Comparison of ENCODE assay signal across 8 cellular contexts in the genomic region with DNA sequence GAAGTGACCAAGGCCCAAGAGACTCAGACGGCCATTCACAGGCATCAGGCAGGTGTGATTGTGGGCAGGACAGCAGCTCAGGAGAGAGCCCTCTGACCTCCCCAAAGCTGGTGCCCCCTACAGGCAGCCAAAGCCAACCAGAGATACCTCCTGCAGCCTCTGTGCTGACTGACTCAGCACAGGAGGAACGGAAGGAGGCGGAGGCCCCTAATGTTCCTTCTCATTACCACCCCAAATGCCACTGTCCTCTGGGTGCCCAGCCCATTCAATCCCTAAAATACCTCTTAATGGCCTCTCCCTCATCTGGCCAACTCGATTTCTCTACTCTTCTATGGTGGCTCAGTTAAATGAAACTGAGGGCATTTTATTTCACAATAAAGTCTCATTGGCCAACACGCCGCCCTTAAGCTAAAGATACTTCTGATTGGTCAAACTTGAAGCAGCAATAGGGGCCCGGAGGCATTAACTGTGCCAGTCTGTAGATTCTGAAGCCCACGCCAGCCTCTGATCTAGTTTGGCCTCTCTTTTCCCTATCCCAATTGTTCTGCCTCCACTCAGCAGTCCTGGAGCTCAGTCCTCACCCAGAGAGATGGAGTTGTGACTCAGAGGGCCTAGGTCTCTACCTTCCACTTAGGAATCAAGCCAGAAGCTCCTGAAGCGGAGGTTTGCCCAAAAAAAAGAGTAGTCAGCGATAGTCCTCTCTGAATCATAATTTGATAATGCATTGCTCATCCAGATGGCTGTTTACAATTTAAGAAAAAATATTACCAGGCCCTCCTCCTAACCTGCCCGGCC. TPM values are rescaled to one million over a fixed set of nuclear protein-coding genes. Genes with fewer than 3 reads are reported as not detected.
A peak's percentile ranks its signal among the peaks of the same experiment; 100 is the strongest.
DNase-seq lines count a peak whose midpoint lies in the region; ATAC-seq and TF ChIP-seq lines count a peak whose summit lies in the region.

No MANE protein-coding gene starts in this region.

- H2AFZ ChIP-seq in mesenchymal stem cell (ENCODE audit: low read depth, low read length) = no peak overlapping the region

- H3K27ac ChIP-seq in mesenchymal stem cell (ENCODE audit: low read length, poor library complexity, severe bottlenecking) (peak overlapping the region; percentile 99), stomach (peak overlapping the region; percentile 89 to 99 (median 96))

- H2BK15ac ChIP-seq in mesenchymal stem cell (ENCODE audit: low read depth, poor library complexity, severe bottlenecking) = no peak overlapping the region

- peak overlapping the region; percentile 87 to 91 for H3K4me3 ChIP-seq in mesenchymal stem cell (ENCODE audit: insufficient read depth in 1 of 2, low read depth in 1 of 2, low read length in 2 of 2)
- peak overlapping the region; percentile 66 to 91 (median 78) for H3K4me3 ChIP-seq in stomach

- no peak overlapping the region for H3K14ac ChIP-seq in mesenchymal stem cell (ENCODE audit: low read length in 2 of 2)

- intact Hi-C loops in stomach (cut with DNase I; ENCODE audit: low total_unique reads) = loop anchor here (10.0 kb wide), 1 partner anchor 175 kb away; no protein-coding TSS in a partner anchor

- H3K4me2 ChIP-seq in mesenchymal stem cell (ENCODE audit: low read length, poor library complexity, severe bottlenecking) = peak overlapping the region; percentile 87

- peaks cover 23% of the 10 kb centered on the region for H3K79me1 ChIP-seq in mesenchymal stem cell (replicated peaks; ENCODE audit: low read length, poor library complexity, severe bottlenecking)

- TF ChIP-seq CTCF in stomach (IDR thresholded peaks at IDR 0.05) = peak in 1 of 7 experiments; percentile 27

- peak overlapping the region; percentile 46 to 91 for H3K18ac ChIP-seq in mesenchymal stem cell (ENCODE audit: low read depth in 1 of 2, low read length in 2 of 2)

- no peak overlapping the region for H3K23ac ChIP-seq in mesenchymal stem cell (ENCODE audit: low read length in 2 of 2)

- H3K4me3 Mint-ChIP-seq in T-helper 2 cell treated with Interferon-gamma antibody and Interleukin-4, amounts not matched to agents 5 μg/mL and 100 μg/mL, for 36 hours = peak overlapping the region; percentile 91

- H3K27me3 Mint-ChIP-seq in T-helper 2 cell treated with Interferon-gamma antibody and Interleukin-4, amounts not matched to agents 5 μg/mL and 100 μg/mL, for 36 hours (ENCODE audit: low read depth) = no peaks in the 10 kb centered on the region

- ATAC-seq in GM19397 (IDR thresholded peaks at IDR 0.05; ENCODE audit: unreplicated experiment) (peak; percentile 22), HG03565 (IDR thresholded peaks at IDR 0.05; ENCODE audit: unreplicated experiment) (peak; percentile 26)

- H3K4me1 Mint-ChIP-seq in T-helper 2 cell treated with Interferon-gamma antibody and Interleukin-4, amounts not matched to agents 5 μg/mL and 100 μg/mL, for 36 hours (ENCODE audit: low read depth) = peaks cover 36% of the 10 kb centered on the region

- no peak for TF ChIP-seq EP300 in stomach (IDR thresholded peaks at IDR 0.05)

- H2BK12ac ChIP-seq in mesenchymal stem cell (ENCODE audit: low read length in 2 of 2) = peak overlapping the region; percentile 44 to 76

- no peaks in the 10 kb centered on the region for H3K27me3 ChIP-seq in mesenchymal stem cell (ENCODE audit: control insufficient read depth in 1 of 2, insufficient read depth in 1 of 2, low read length in 2 of 2)
- H3K27me3 ChIP-seq in stomach = no peaks in the 10 kb centered on the region

- no peak for TF ChIP-seq POLR2A in stomach (IDR thresholded peaks at IDR 0.05)

- H3K4ac ChIP-seq in mesenchymal stem cell (ENCODE audit: low read depth in 1 of 2, low read length in 2 of 2) = peak overlapping the region; percentile 47 to 97

- H3K36me3 ChIP-seq in mesenchymal stem cell (ENCODE audit: control insufficient read depth in 1 of 2, insufficient read depth in 2 of 2, low read depth in 1 of 2, low read length in 2 of 2) = peaks cover 42 to 47% of the 10 kb centered on the region in 2 experiments
- H3K36me3 ChIP-seq in stomach = peaks cover 31 to 44% (median 39%) of the 10 kb centered on the region in 4 donors

- no peaks in the 10 kb centered on the region for H3K9me3 Mint-ChIP-seq in T-helper 2 cell treated with Interferon-gamma antibody and Interleukin-4, amounts not matched to agents 5 μg/mL and 100 μg/mL, for 36 hours

- H3K4me1 ChIP-seq in mesenchymal stem cell (ENCODE audit: control insufficient read depth, insufficient read depth, low read depth, low read length) (peaks cover 28% of the 10 kb centered on the region), stomach (peaks cover 35 to 65% (median 60%) of the 10 kb centered on the region in 4 donors)

- H3K9ac ChIP-seq in mesenchymal stem cell (ENCODE audit: low read length) = peak overlapping the region; percentile 96

- H4K8ac ChIP-seq in mesenchymal stem cell (ENCODE audit: low read length) = peak overlapping the region; percentile 83

- DNase-seq in DMS53 treated with DMSO at 0.1 percent for 48 hours (lab: John Stamatoyannopoulos, UW; ENCODE audit: unreplicated experiment) (peak; percentile 9), cerebellar cortex (ENCODE audit: low spot score) (peak; percentile 40), mesenchymal stem cell (peak; percentile 41), stomach (no peak), hippocampal formation (lab: John Stamatoyannopoulos, UW) (no peak)
- peak; percentile 58 for DNase-seq in T-helper 2 cell treated with Interferon-gamma antibody and Interleukin-4, amounts not matched to agents 5 μg/mL and 100 μg/mL, for 36 hours (ENCODE audit: low spot score)

- peak overlapping the region; percentile 89 for H3K27ac Mint-ChIP-seq in T-helper 2 cell treated with Interferon-gamma antibody and Interleukin-4, amounts not matched to agents 5 μg/mL and 100 μg/mL, for 36 hours

- no peaks in the 10 kb centered on the region for H3K9me3 ChIP-seq in mesenchymal stem cell (ENCODE audit: control insufficient read depth, low read length)
- H3K9me3 ChIP-seq in stomach = no peaks in the 10 kb centered on the region

- H3K36me3 Mint-ChIP-seq in T-helper 2 cell treated with Interferon-gamma antibody and Interleukin-4, amounts not matched to agents 5 μg/mL and 100 μg/mL, for 36 hours (ENCODE audit: low read depth) = peaks cover 37% of the 10 kb centered on the region

- no peak overlapping the region for H2BK120ac ChIP-seq in mesenchymal stem cell (ENCODE audit: low read depth, low read length)

- WGBS in mesenchymal stem cell = 72% methylated on average over 9 of the region's 11 CpGs
- WGBS in stomach, 5 donors = 49 to 53% (median 52%) methylated on average over 11 of the region's 11 CpGs

- peak overlapping the region; percentile 92 for H2AK5ac ChIP-seq in mesenchymal stem cell (ENCODE audit: low read length, severe bottlenecking)

- peak overlapping the region; percentile 99 for H2BK5ac ChIP-seq in mesenchymal stem cell (ENCODE audit: low read depth, low read length, poor library complexity, severe bottlenecking)

- H4K91ac ChIP-seq in mesenchymal stem cell (ENCODE audit: low read length) = no peak overlapping the region

RNA-seq across cellular contexts. Expression of gene CYREN, which starts 1.2 kb away (rescaled TPM):
- 23.2 TPM for polyA plus RNA-seq in mesenchymal stem cell (2013, experiment 1 of 2)
- polyA plus RNA-seq in mesenchymal stem cell (2013, experiment 2 of 2) = 23.5 TPM
- total RNA-seq in stomach = 10 to 100 TPM; 11.1 to 33.0 (median 29.8) TPM
- polyA plus RNA-seq in stomach = 10 to 100 TPM; 21.7 to 30.8 (median 30.5) TPM

RNA-seq across cellular contexts. Expression of gene TMEM140, which starts 21.5 kb away (rescaled TPM):
- 3.2 TPM for polyA plus RNA-seq in mesenchymal stem cell (2013, experiment 1 of 2)
- polyA plus RNA-seq in mesenchymal stem cell (2013, experiment 2 of 2) = 3.7 TPM
- total RNA-seq in stomach = 10 to 100 TPM in 2 of 5 donors, 1 to 10 TPM in 2, under 1 TPM in 1; 0.89 to 18.7 (median 9.7) TPM
- 1 to 10 TPM; 2.1 to 6.5 (median 3.0) TPM for polyA plus RNA-seq in stomach

RNA-seq across cellular contexts. Expression of gene WDR91, which starts 42.0 kb away (rescaled TPM):
- polyA plus RNA-seq in mesenchymal stem cell (2013, experiment 1 of 2) = 4.2 TPM
- polyA plus RNA-seq in mesenchymal stem cell (2013, experiment 2 of 2) = 4.1 TPM
- 10 to 100 TPM in 4 of 5 donors, 1 to 10 TPM in 1; 7.0 to 79.4 (median 33.5) TPM for total RNA-seq in stomach
- 10 to 100 TPM in 1 of 3 donors, 1 to 10 TPM in 2; 6.3 to 13.2 (median 6.6) TPM for polyA plus RNA-seq in stomach

Comparison
In these comparisons a context has a peak if more than half of its experiments do, and no peak if none do; other contexts are left out.
1. DNase-seq: peak in DMS53 treated with DMSO at 0.1 percent for 48 hours (single experiment), T-helper 2 cell treated with Interferon-gamma antibody and Interleukin-4, amounts not matched to agents 5 μg/mL and 100 μg/mL, for 36 hours (single experiment), cerebellar cortex (single experiment) and mesenchymal stem cell (single experiment); none in stomach (single experiment) and hippocampal formation (0 of 2).